Comparison of ENCODE assay signal across 13 cellular contexts in genomic region chr4:152486414-152487389, GRCh38. TPM values are rescaled to one million over a fixed set of nuclear protein-coding genes. Genes with fewer than 3 reads are reported as not detected.
DNase-seq lines count a peak whose midpoint lies in the region; ATAC-seq, FAIRE-seq and TF ChIP-seq lines count a peak whose summit lies in the region.
"Had no signal": no experiment of that assay in that cellular context is flagged by ENCODE, and none has a peak within 500 bp of the region (broad histone marks: within the 10 kb centered on the region; RNA-seq: fewer than 3 reads in every experiment).

No MANE protein-coding gene starts in this region.

- H3K27ac ChIP-seq in A549: peak overlapping the region; percentile 64 to 83
- no peak overlapping the region for H3K27ac ChIP-seq in CD8-positive, alpha-beta T cell (ENCODE audit: low read depth, low read length)
- H3K27ac ChIP-seq: C4-2B, esophagus muscularis mucosa had no signal

- peak overlapping the region; percentile 41 for H3K4me3 Mint-ChIP-seq in activated T-helper 17 cell treated with anti-CD3 and anti-CD28 coated beads, Interleukin-2, amount 50 U/mL, for 72 hours
- H3K4me3 Mint-ChIP-seq in CD8-positive, alpha-beta T cell: no peak overlapping the region

- no peak for TF ChIP-seq CTCF in A549 (IDR thresholded peaks at IDR 0.05)
- TF ChIP-seq CTCF in CD8-positive, alpha-beta T cell (IDR thresholded peaks at IDR 0.05): no peak

- peaks cover 52% of the 10 kb centered on the region for H3K4me1 ChIP-seq in A549
- H3K4me1 ChIP-seq in CD8-positive, alpha-beta T cell (ENCODE audit: insufficient read depth, low read length): peaks cover 13% of the 10 kb centered on the region

- no peaks in the 10 kb centered on the region for H3K27me3 ChIP-seq in CD8-positive, alpha-beta T cell (ENCODE audit: insufficient read depth, low read length)
- H3K27me3 ChIP-seq: esophagus muscularis mucosa had no signal

- POLR2A ChIA-PET in A549 (lab: Yijun Ruan, JAX): interaction anchor here (1.1 kb wide), 1 partner anchor 49 kb away, joined by 3 read pairs; the partner anchor contains the start of gene FBXW7
- POLR2A ChIA-PET in CD8-positive, alpha-beta T cell (lab: Charles Lee): interaction anchor here (0.6 kb wide), 2 partner anchors 92 to 969 kb away, joined by 3 read pairs; no protein-coding TSS in a partner anchor

- intact Hi-C loops in CD8-positive, alpha-beta T cell (cut with DNase I, micrococcal nuclease): loop anchor here in 1 of 2 experiments (2.0 kb wide), 1 partner anchor 32 kb away; no protein-coding TSS in a partner anchor
- intact Hi-C loops in posterior vena cava (cut with DNase I): no loop called here

- H3K4me1 Mint-ChIP-seq in activated T-helper 17 cell treated with anti-CD3 and anti-CD28 coated beads, Interleukin-2, amount 50 U/mL, for 72 hours: peaks cover 13% of the 10 kb centered on the region
- H3K4me1 Mint-ChIP-seq in CD8-positive, alpha-beta T cell (ENCODE audit: low read depth): peaks cover 49% of the 10 kb centered on the region

- H3K4me3 ChIP-seq in A549: peak overlapping the region; percentile 36; the same call in 2 of the 3 replicates
- no peak overlapping the region for H3K4me3 ChIP-seq in CD8-positive, alpha-beta T cell (ENCODE audit: low read depth, low read length)
- H3K4me3 ChIP-seq: esophagus muscularis mucosa had no signal

- ATAC-seq in A549 (peak in 1 of 2 experiments; percentile 72; a peak in 3 of 6 replicates), left lobe of liver (peak; percentile 50)
- ATAC-seq in activated T-helper 17 cell treated with anti-CD3 and anti-CD28 coated beads, Interleukin-2, amount 50 U/mL, for 72 hours (replicated peaks): no peak
- ATAC-seq in CD8-positive, alpha-beta T cell: no peak

- H3K36me3 ChIP-seq in CD8-positive, alpha-beta T cell (ENCODE audit: insufficient read depth, low read length): no peaks in the 10 kb centered on the region
- H3K36me3 ChIP-seq: esophagus muscularis mucosa had no signal

- H3K9me3 Mint-ChIP-seq in activated T-helper 17 cell treated with anti-CD3 and anti-CD28 coated beads, Interleukin-2, amount 50 U/mL, for 72 hours: no peaks in the 10 kb centered on the region
- H3K9me3 Mint-ChIP-seq in CD8-positive, alpha-beta T cell: peaks cover 2% of the 10 kb centered on the region

- TF ChIP-seq POLR2A in A549 (IDR thresholded peaks at IDR 0.05; ENCODE audit: low read length): no peak

- FAIRE-seq in A549 (lab: Jason Lieb, UNC) (no peak), HTR-8/SVneo (lab: Jason Lieb, UNC) (no peak)

- H3K36me3 Mint-ChIP-seq in activated T-helper 17 cell treated with anti-CD3 and anti-CD28 coated beads, Interleukin-2, amount 50 U/mL, for 72 hours (ENCODE audit: low read depth): no peaks in the 10 kb centered on the region
- H3K36me3 Mint-ChIP-seq in CD8-positive, alpha-beta T cell: peaks cover 7% of the 10 kb centered on the region

- H3K4me2 ChIP-seq in A549: peak overlapping the region; percentile 75

- TF ChIP-seq EP300 in A549 (IDR thresholded peaks at IDR 0.05): no peak

- CTCF ChIA-PET in A549 (lab: Yijun Ruan, JAX): interaction anchor here (1.0 to 1.3 kb wide), 3 partner anchors 14 to 641 kb away, joined by 3 to 6 read pairs (median 3); no protein-coding TSS in a partner anchor
- CTCF ChIA-PET in CD8-positive, alpha-beta T cell (lab: Charles Lee): interaction anchor here (0.9 kb wide), 1 partner anchor 12 kb away, joined by 3 read pairs; no protein-coding TSS in a partner anchor

- TF ChIP-seq RAD21 in A549 (conservative IDR thresholded peaks at IDR 0.05 in 1 of 2, IDR thresholded peaks at IDR 0.05 in 1 of 2): no peak

- peak overlapping the region; percentile 59 for H3K27ac Mint-ChIP-seq in activated T-helper 17 cell treated with anti-CD3 and anti-CD28 coated beads, Interleukin-2, amount 50 U/mL, for 72 hours
- H3K27ac Mint-ChIP-seq in CD8-positive, alpha-beta T cell: no peak overlapping the region

- DNase-seq in A549 (ENCODE audit: low read depth in 1 of 2, low spot score in 1 of 2) (peak in 1 of 2 experiments; percentile 16), DMS53 (lab: John Stamatoyannopoulos, UW) (peak; percentile 71), left lobe of liver (ENCODE audit: low spot score) (no peak), NCI-H187 (lab: John Stamatoyannopoulos, UW) (no peak), HTR-8/SVneo (ENCODE audit: insufficient read length, low spot score) (no peak), posterior vena cava (ENCODE audit: low spot score) (no peak)
- no peak for DNase-seq in CD8-positive, alpha-beta T cell
- DNase-seq: activated gamma-delta T cell treated with Interleukin-2 at 50 U/mL for 16 hours; stimulated activated CD4-positive, alpha-beta T cell treated with anti-CD3 and anti-CD28 coated beads, Interleukin-4, amount 100 ng/mL, for 1 hour; stimulated activated naive CD8-positive, alpha-beta T cell treated with anti-CD3 and anti-CD28 coated beads, Interleukin-15, Interleukin-2, amounts not matched to agents 100 U/mL and 50 U/mL, for 24 hours had no signal

- WGBS in A549 (ENCODE audit: missing lambda C conversion rate): 6% methylated on average over 7 of the region's 7 CpGs

- peaks cover 8% of the 10 kb centered on the region; the same call in 2 of the 3 replicates for H3K9me3 ChIP-seq in A549
- no peaks in the 10 kb centered on the region for H3K9me3 ChIP-seq in CD8-positive, alpha-beta T cell (ENCODE audit: low read length)
- H3K9me3 ChIP-seq: esophagus muscularis mucosa had no signal

- H3K27me3 Mint-ChIP-seq in activated T-helper 17 cell treated with anti-CD3 and anti-CD28 coated beads, Interleukin-2, amount 50 U/mL, for 72 hours: no peaks in the 10 kb centered on the region
- H3K27me3 Mint-ChIP-seq in CD8-positive, alpha-beta T cell (ENCODE audit: low read depth): no peaks in the 10 kb centered on the region

TF ChIP-seq in A549, 52 proteins besides CTCF, POLR2A, EP300 and RAD21:
- TF ChIP-seq GATA3 (IDR thresholded peaks at IDR 0.05; ENCODE audit: borderline replicate concordance) (peak; percentile 13; the same call in 1 of the 2 replicates), CEBPB (IDR thresholded peaks at IDR 0.05) (0 out of 4 replicates have a peak, but pooled peaks of 1 of the 2 experiments have one; percentile 30), ZNF302 (CRISPR knock-in tag; IDR thresholded peaks at IDR 0.05) (no peak)
TF ChIP-seq in A549: peak in this region for 2.

RNA-seq across cellular contexts. Expression of gene FBXW7, which starts 49.2 kb away (rescaled TPM):
- polyA plus RNA-seq in A549 (2011; rRNA removed) (9.2 and 12.5 TPM in 2 replicates), A549 (2017; fragmentation: RNase III; extraction: RNeasy Plus Mini Kit Qiagen cat#74134 plus additional on column Dnase treatment) (7.2 to 10.2 TPM (median 7.3 TPM) in 3 replicates)
- polyA plus RNA-seq in A549 (2012; cell fraction: cytosol; rRNA removed): 2.1 TPM in 2 replicates
- polyA plus RNA-seq in A549 (2012; cell fraction: nucleus; rRNA removed): 4.0 and 4.1 TPM in 2 replicates
- polyA minus RNA-seq in A549 (2011; rRNA and poly(A)+ RNA removed): 13.7 and 14.7 TPM in 2 replicates
- 10 to 100 TPM; 37.4 to 39.6 TPM for total RNA-seq in activated T-helper 17 cell treated with anti-CD3 and anti-CD28 coated beads, Interleukin-2, amount 50 U/mL, for 72 hours
- total RNA-seq in left lobe of liver (12.2 TPM), posterior vena cava (10 to 100 TPM; 37.7 to 55.0 TPM)
- total RNA-seq in CD8-positive, alpha-beta T cell: 100 to 1,000 TPM; 129 to 135 TPM
